Comparison of ENCODE assay signal across 8 cellular contexts in genomic region chr19:46471778-46472543, GRCh38. TPM values are rescaled to one million over a fixed set of nuclear protein-coding genes. Genes with fewer than 3 reads are reported as not detected.
DNase-seq lines count a peak whose midpoint lies in the region; ATAC-seq, FAIRE-seq and TF ChIP-seq lines count a peak whose summit lies in the region.

No MANE protein-coding gene starts in this region.

- no peak overlapping the region for H3K4me3 Mint-ChIP-seq in activated CD8-positive, alpha-beta memory T cell treated with anti-CD3 and anti-CD28 coated beads, Interleukin-2, amount 10 ng/mL, durations not matched to agents 7 days and 5 days

- in situ Hi-C loops in K562 (cut with MboI), result no loop called here

- WGBS in K562 (ENCODE audit: insufficient coverage, low coverage, missing lambda C conversion rate), result 21% methylated on average over 11 of the region's 15 CpGs
- 55% methylated on average over 15 of the region's 15 CpGs for WGBS in smooth muscle cell (ENCODE audit: low lambda C conversion rate)

- peak; percentile 83 for FAIRE-seq in K562 (lab: Jason Lieb, UNC)

- H3K79me2 ChIP-seq in K562 (ENCODE audit: control insufficient read depth, insufficient read depth, low read length) (peaks cover 12% of the 10 kb centered on the region), smooth muscle cell (ENCODE audit: low read depth) (no peaks in the 10 kb centered on the region)

- H3K4me3 ChIP-seq in HFF-Myc (replicated peaks; ENCODE audit: low read depth, low read length) (peak overlapping the region; percentile 49), K562 (peak overlapping the region; percentile 74), iPS-20b (ENCODE audit: low read length) (peak overlapping the region; percentile 93), smooth muscle cell (peak overlapping the region; percentile 59)

- no TSS peak for BruUV-seq in K562 (replicated peaks; lab: Mats Ljungman, UMichigan)

- H3K4me1 Mint-ChIP-seq in activated CD8-positive, alpha-beta memory T cell treated with anti-CD3 and anti-CD28 coated beads, Interleukin-2, amount 10 ng/mL, durations not matched to agents 7 days and 5 days, result peaks cover 5% of the 10 kb centered on the region

- TF ChIP-seq EP300 in K562 (IDR thresholded peaks at IDR 0.05; ENCODE audit: low read length), result peak; percentile 37; the same call in 1 of the 2 replicates

- no peak for DNase-seq in HFF-Myc (ENCODE audit: extremely low read depth, low read depth)
- DNase-seq in K562 (ENCODE audit: extremely low read depth in 1 of 4, low spot score in 3 of 4), result peak in 1 of 4 experiments; percentile 29
- DNase-seq in smooth muscle cell (lab: John Stamatoyannopoulos, UW; ENCODE audit: unreplicated experiment), result no peak
- DNase-seq in activated CD8-positive, alpha-beta memory T cell treated with anti-CD3 and anti-CD28 coated beads, Interleukin-2, amount 10 ng/mL, durations not matched to agents 7 days and 5 days, result no peak
- no peak for DNase-seq in NCI-H2196 treated with DMSO at 0.1 percent for 48 hours (lab: John Stamatoyannopoulos, UW; ENCODE audit: unreplicated experiment)
- DNase-seq in UCSD-AML1 (lab: John Stamatoyannopoulos, UW; ENCODE audit: unreplicated experiment), result no peak
- no peak for DNase-seq in NCI-H128 (lab: John Stamatoyannopoulos, UW; ENCODE audit: unreplicated experiment)

- CTCF ChIA-PET in K562 (lab: Yijun Ruan, JAX; ENCODE audit: low intra/inter-chr PET ratio), result interaction anchor here (0.6 to 0.7 kb wide), 2 partner anchors 20 to 82 kb away, joined by 3 read pairs; no protein-coding TSS in a partner anchor
- CTCF ChIA-PET in activated CD8-positive, alpha-beta memory T cell treated with anti-CD3 and anti-CD28 coated beads, Interleukin-2, amount 10 ng/mL, durations not matched to agents 7 days and 5 days (lab: Charles Lee), result interaction anchor here (2.2 kb wide), 1 partner anchor 69 kb away, joined by 7 read pairs; no protein-coding TSS in a partner anchor

- H3K36me3 ChIP-seq in K562 (ENCODE audit: control insufficient read depth, insufficient read depth, low read length), result peaks cover 21% of the 10 kb centered on the region; the same call in 1 of the 3 replicates
- H3K36me3 ChIP-seq in iPS-20b (ENCODE audit: insufficient read depth, low read depth, low read length), result peaks cover 23% of the 10 kb centered on the region
- no peaks in the 10 kb centered on the region for H3K36me3 ChIP-seq in smooth muscle cell (ENCODE audit: low read depth)

- TF ChIP-seq RAD21 in K562 (CRISPR knock-in tag; conservative IDR thresholded peaks at IDR 0.05 in 1 of 2, IDR thresholded peaks at IDR 0.05 in 1 of 2), result no peak

- peaks cover 4 to 18% of the 10 kb centered on the region in 2 experiments; a peak in 4 of 5 replicates for H3K27me3 ChIP-seq in K562 (ENCODE audit: control insufficient read depth in 2 of 2, insufficient read depth in 2 of 2, low read length in 2 of 2)
- H3K27me3 ChIP-seq in iPS-20b (ENCODE audit: insufficient read depth, low read length), result peaks cover 6% of the 10 kb centered on the region; the same call in 1 of the 2 replicates
- no peaks in the 10 kb centered on the region for H3K27me3 ChIP-seq in smooth muscle cell (ENCODE audit: low read depth)

- H4K20me1 ChIP-seq in K562 (replicated peaks; ENCODE audit: control insufficient read depth, insufficient read depth, low read length) (no peaks in the 10 kb centered on the region), smooth muscle cell (ENCODE audit: low read depth) (no peaks in the 10 kb centered on the region)

- no peak overlapping the region for H3K27ac Mint-ChIP-seq in activated CD8-positive, alpha-beta memory T cell treated with anti-CD3 and anti-CD28 coated beads, Interleukin-2, amount 10 ng/mL, durations not matched to agents 7 days and 5 days

- no peak for TF ChIP-seq CTCF in HFF-Myc (IDR thresholded peaks at IDR 0.05; ENCODE audit: low read depth, low read length, missing control alignments)
- TF ChIP-seq CTCF in K562 (IDR thresholded peaks at IDR 0.05 in 2 of 3, conservative IDR thresholded peaks at IDR 0.05 in 1 of 3; ENCODE audit: insufficient read depth in 2 of 3, low read depth in 1 of 3, low read length in 3 of 3), result no peak
- TF ChIP-seq CTCF in smooth muscle cell (IDR thresholded peaks at IDR 0.05; ENCODE audit: borderline replicate concordance, insufficient read depth, poor library complexity, severe bottlenecking), result no peak

- H3K9me3 Mint-ChIP-seq in activated CD8-positive, alpha-beta memory T cell treated with anti-CD3 and anti-CD28 coated beads, Interleukin-2, amount 10 ng/mL, durations not matched to agents 7 days and 5 days (ENCODE audit: low read depth), result no peaks in the 10 kb centered on the region

- no peaks in the 10 kb centered on the region for H3K9me3 ChIP-seq in K562 (replicated peaks; ENCODE audit: control insufficient read depth, insufficient read depth, low read depth, low read length)
- no peaks in the 10 kb centered on the region for H3K9me3 ChIP-seq in iPS-20b (ENCODE audit: insufficient read depth, low read depth, low read length)
- H3K9me3 ChIP-seq in smooth muscle cell (replicated peaks; ENCODE audit: low read depth), result no peaks in the 10 kb centered on the region

- intact Hi-C loops in K562 (cut with micrococcal nuclease), result no loop called here

- H3K27ac ChIP-seq in K562 (ENCODE audit: extremely low read depth, low read depth, low read length) (peak overlapping the region; percentile 70; the same call in 2 of the 3 replicates), iPS-20b (ENCODE audit: low read length) (no peak overlapping the region), smooth muscle cell (ENCODE audit: low read depth) (no peak overlapping the region)

- H2AFZ ChIP-seq in K562 (ENCODE audit: low read depth, low read length) (peak overlapping the region; percentile 81), smooth muscle cell (ENCODE audit: low read depth) (peak overlapping the region; percentile 80)

- POLR2A ChIA-PET in K562 (lab: Yijun Ruan, JAX), result interaction anchor here (1.0 kb wide), 1 partner anchor 70 kb away, joined by 3 read pairs; no protein-coding TSS in a partner anchor

- no peaks in the 10 kb centered on the region for H3K36me3 Mint-ChIP-seq in activated CD8-positive, alpha-beta memory T cell treated with anti-CD3 and anti-CD28 coated beads, Interleukin-2, amount 10 ng/mL, durations not matched to agents 7 days and 5 days

- peak; percentile 53 for ATAC-seq in K562
- no peak for ATAC-seq in activated CD8-positive, alpha-beta memory T cell treated with anti-CD3 and anti-CD28 coated beads, Interleukin-2, amount 10 ng/mL, durations not matched to agents 7 days and 5 days

- no peak for TF ChIP-seq POLR2A in K562 (conservative IDR thresholded peaks at IDR 0.05)

- H3K9ac ChIP-seq in K562 (ENCODE audit: insufficient read depth in 1 of 2, low read depth in 2 of 2, low read length in 2 of 2), result peak overlapping the region; percentile 84 to 90
- H3K9ac ChIP-seq in iPS-20b (ENCODE audit: low read depth, low read length), result peak overlapping the region; percentile 34; the same call in 1 of the 2 replicates
- H3K9ac ChIP-seq in smooth muscle cell (ENCODE audit: low read depth), result no peak overlapping the region

- H3K9me1 ChIP-seq in K562 (ENCODE audit: control insufficient read depth, insufficient read depth, low read length), result no peaks in the 10 kb centered on the region

- H3K27me3 Mint-ChIP-seq in activated CD8-positive, alpha-beta memory T cell treated with anti-CD3 and anti-CD28 coated beads, Interleukin-2, amount 10 ng/mL, durations not matched to agents 7 days and 5 days, result peaks cover 62% of the 10 kb centered on the region

- H3F3A ChIP-seq in smooth muscle cell (ENCODE audit: low read depth), result no peaks in the 10 kb centered on the region

- H3K4me1 ChIP-seq in K562 (replicated peaks in 1 of 2; ENCODE audit: control insufficient read depth in 2 of 2, insufficient read depth in 2 of 2, low read length in 2 of 2) (peaks cover 2 to 22% of the 10 kb centered on the region in 2 experiments; a peak in 3 of 5 replicates), iPS-20b (ENCODE audit: insufficient read depth, low read length) (no peaks in the 10 kb centered on the region; the same call in 1 of the 2 replicates), smooth muscle cell (ENCODE audit: low read depth) (peaks cover 13% of the 10 kb centered on the region)

- peak overlapping the region; percentile 93 for H3K4me2 ChIP-seq in K562 (ENCODE audit: insufficient read depth, low read length)
- peak overlapping the region; percentile 92 for H3K4me2 ChIP-seq in smooth muscle cell

RNA-seq across cellular contexts. Expression of gene PNMA8A, which starts 0.6 kb away (rescaled TPM):
- 11.8 and 15.0 TPM in 2 replicates for total RNA-seq in K562 (2011; cell fraction: chromatin; rRNA removed; ENCODE audit: low replicate concordance)
- total RNA-seq in K562 (2011; cell fraction: nucleolus; rRNA removed), result 9.9 and 10.7 TPM in 2 replicates
- 13.3 and 16.0 TPM in 2 replicates for total RNA-seq in K562 (2011; cell fraction: nucleoplasm; rRNA removed)
- total RNA-seq in K562 (2014; rRNA removed) (13.3 and 16.6 TPM in 2 replicates), K562 (2014; rRNA removed; fragmentation: Illumina TruSeq; extraction: Trizol) (18.4 and 19.5 TPM in 2 replicates), K562 (2015; rRNA removed; fragmentation: Illumina TruSeq; extraction: Trizol) (18.3 and 18.6 TPM in 2 replicates), K562 (2021) (14.9 and 16.3 TPM in 2 replicates), smooth muscle cell (6.5 and 16.4 TPM in 2 replicates)
- polyA plus RNA-seq in K562 (2011; rRNA removed) (20.1 and 23.8 TPM in 2 replicates), K562 (2014; fragmentation: Illumina TruSeq; extraction: Trizol) (17.8 and 18.5 TPM in 2 replicates), K562 (2014; fragmentation: Nextera tagmentation; extraction: Ambion mirVana) (1 to 10 TPM; 6.6 to 7.2 TPM), K562 (2014; rRNA removed) (13.2 and 16.7 TPM in 2 replicates), smooth muscle cell (3.6 and 5.9 TPM in 2 replicates)
- polyA plus RNA-seq in K562 (2011; cell fraction: cytosol; rRNA removed), result 9.2 and 16.4 TPM in 2 replicates
- polyA plus RNA-seq in K562 (2011; cell fraction: nucleus; rRNA removed), result 5.4 and 6.0 TPM in 2 replicates
- 14.2 and 18.1 TPM in 2 replicates for polyA plus RNA-seq in K562 (2012)
- 12.6 and 14.7 TPM in 2 replicates for polyA minus RNA-seq in K562 (2011; rRNA and poly(A)+ RNA removed)
- polyA minus RNA-seq in K562 (2011; cell fraction: cytosol; rRNA and poly(A)+ RNA removed), result 7.6 and 8.3 TPM in 2 replicates
- 2.0 and 4.9 TPM in 2 replicates for polyA minus RNA-seq in K562 (2011; cell fraction: nucleus; rRNA and poly(A)+ RNA removed)
- under 1 TPM; 0.29 to 0.63 TPM for total RNA-seq in activated CD8-positive, alpha-beta memory T cell treated with anti-CD3 and anti-CD28 coated beads, Interleukin-2, amount 10 ng/mL, durations not matched to agents 7 days and 5 days

RNA-seq across cellular contexts. Expression of gene PNMA8B, which starts 23.7 kb away (rescaled TPM):
- not detected in 2 replicates for total RNA-seq in K562 (2011; cell fraction: chromatin; rRNA removed; ENCODE audit: low replicate concordance)
- total RNA-seq in K562 (2011; cell fraction: nucleolus; rRNA removed), result not detected in 2 replicates
- not detected in 2 replicates for total RNA-seq in K562 (2011; cell fraction: nucleoplasm; rRNA removed)
- total RNA-seq in K562 (2014; rRNA removed) (0.04 TPM in 1 of 2 replicates, not detected in the other), K562 (2014; rRNA removed; fragmentation: Illumina TruSeq; extraction: Trizol) (not detected in 2 replicates), K562 (2015; rRNA removed; fragmentation: Illumina TruSeq; extraction: Trizol) (not detected in 2 replicates), K562 (2021) (0.02 TPM in 1 of 2 replicates, not detected in the other), smooth muscle cell (0.49 and 1.0 TPM in 2 replicates)
- polyA plus RNA-seq in K562 (2011; rRNA removed) (not detected in 2 replicates), K562 (2014; fragmentation: Illumina TruSeq; extraction: Trizol) (not detected in 2 replicates), K562 (2014; fragmentation: Nextera tagmentation; extraction: Ambion mirVana) (not detected), K562 (2014; rRNA removed) (not detected in 2 replicates), smooth muscle cell (1.2 TPM in 2 replicates)
- polyA plus RNA-seq in K562 (2011; cell fraction: cytosol; rRNA removed), result 0.01 TPM in 1 of 2 replicates, not detected in the other
- polyA plus RNA-seq in K562 (2011; cell fraction: nucleus; rRNA removed), result not detected in 2 replicates
- polyA plus RNA-seq in K562 (2012), result not detected in 2 replicates
- not detected in 2 replicates for polyA minus RNA-seq in K562 (2011; rRNA and poly(A)+ RNA removed)
- polyA minus RNA-seq in K562 (2011; cell fraction: cytosol; rRNA and poly(A)+ RNA removed), result not detected in 2 replicates
- polyA minus RNA-seq in K562 (2011; cell fraction: nucleus; rRNA and poly(A)+ RNA removed), result not detected in 2 replicates
- not detected for total RNA-seq in activated CD8-positive, alpha-beta memory T cell treated with anti-CD3 and anti-CD28 coated beads, Interleukin-2, amount 10 ng/mL, durations not matched to agents 7 days and 5 days

RNA-seq across cellular contexts. Expression of gene PNMA8C, which starts 43.2 kb away (rescaled TPM):
- total RNA-seq in K562 (2011; cell fraction: chromatin; rRNA removed; ENCODE audit: low replicate concordance), result 0.12 TPM in 1 of 2 replicates, not detected in the other
- total RNA-seq in K562 (2011; cell fraction: nucleolus; rRNA removed), result not detected in 2 replicates
- total RNA-seq in K562 (2011; cell fraction: nucleoplasm; rRNA removed), result not detected in 2 replicates
- total RNA-seq in K562 (2014; rRNA removed) (0.04 and 0.05 TPM in 2 replicates), K562 (2014; rRNA removed; fragmentation: Illumina TruSeq; extraction: Trizol) (not detected in 2 replicates), K562 (2015; rRNA removed; fragmentation: Illumina TruSeq; extraction: Trizol) (0.04 TPM in 1 of 2 replicates, not detected in the other), K562 (2021) (0.04 TPM in 1 of 2 replicates, not detected in the other), smooth muscle cell (not detected in 2 replicates)
- polyA plus RNA-seq in K562 (2011; rRNA removed) (0.01 TPM in 1 of 2 replicates, not detected in the other), K562 (2014; fragmentation: Illumina TruSeq; extraction: Trizol) (not detected in 2 replicates), K562 (2014; fragmentation: Nextera tagmentation; extraction: Ambion mirVana) (not detected), K562 (2014; rRNA removed) (0.05 TPM in 1 of 2 replicates, not detected in the other), smooth muscle cell (not detected in 2 replicates)
- 0.01 TPM in 2 replicates for polyA plus RNA-seq in K562 (2011; cell fraction: cytosol; rRNA removed)
- polyA plus RNA-seq in K562 (2011; cell fraction: nucleus; rRNA removed), result 0.03 TPM in 1 of 2 replicates, not detected in the other
- polyA plus RNA-seq in K562 (2012), result 0.03 and 0.05 TPM in 2 replicates
- polyA minus RNA-seq in K562 (2011; rRNA and poly(A)+ RNA removed), result not detected in 2 replicates
- polyA minus RNA-seq in K562 (2011; cell fraction: cytosol; rRNA and poly(A)+ RNA removed), result not detected in 2 replicates
- polyA minus RNA-seq in K562 (2011; cell fraction: nucleus; rRNA and poly(A)+ RNA removed), result 0.11 TPM in 1 of 2 replicates, not detected in the other
- not detected for total RNA-seq in activated CD8-positive, alpha-beta memory T cell treated with anti-CD3 and anti-CD28 coated beads, Interleukin-2, amount 10 ng/mL, durations not matched to agents 7 days and 5 days

RNA-seq across cellular contexts. Expression of gene CCDC8, which starts 58.6 kb away (rescaled TPM):
- 10.0 and 21.6 TPM in 2 replicates for total RNA-seq in K562 (2011; cell fraction: chromatin; rRNA removed; ENCODE audit: low replicate concordance)
- 20.5 and 23.5 TPM in 2 replicates for total RNA-seq in K562 (2011; cell fraction: nucleolus; rRNA removed)
- total RNA-seq in K562 (2011; cell fraction: nucleoplasm; rRNA removed), result 15.2 and 15.6 TPM in 2 replicates
- 30.8 and 32.4 TPM in 2 replicates for total RNA-seq in K562 (2014; rRNA removed)
- 6.6 and 9.7 TPM in 2 replicates for total RNA-seq in K562 (2014; rRNA removed; fragmentation: Illumina TruSeq; extraction: Trizol)
- total RNA-seq in K562 (2015; rRNA removed; fragmentation: Illumina TruSeq; extraction: Trizol), result 21.6 and 22.3 TPM in 2 replicates
- total RNA-seq in K562 (2021), result 21.9 and 22.5 TPM in 2 replicates
- polyA plus RNA-seq in K562 (2011; rRNA removed), result 8.0 and 9.1 TPM in 2 replicates
- 7.9 and 13.0 TPM in 2 replicates for polyA plus RNA-seq in K562 (2011; cell fraction: cytosol; rRNA removed)
- polyA plus RNA-seq in K562 (2011; cell fraction: nucleus; rRNA removed), result 6.3 and 8.5 TPM in 2 replicates
- 13.6 and 17.1 TPM in 2 replicates for polyA plus RNA-seq in K562 (2012)
- polyA plus RNA-seq in K562 (2014; fragmentation: Illumina TruSeq; extraction: Trizol), result 15.6 and 17.8 TPM in 2 replicates
- 1 to 10 TPM in 1 of 2 experiments, under 1 TPM in 1; 0.68 to 1.5 TPM for polyA plus RNA-seq in K562 (2014; fragmentation: Nextera tagmentation; extraction: Ambion mirVana)
- polyA plus RNA-seq in K562 (2014; rRNA removed), result 19.9 and 20.8 TPM in 2 replicates
- polyA minus RNA-seq in K562 (2011; rRNA and poly(A)+ RNA removed), result 6.3 and 7.7 TPM in 2 replicates
- polyA minus RNA-seq in K562 (2011; cell fraction: cytosol; rRNA and poly(A)+ RNA removed), result 9.2 and 11.5 TPM in 2 replicates
- 6.5 and 12.2 TPM in 2 replicates for polyA minus RNA-seq in K562 (2011; cell fraction: nucleus; rRNA and poly(A)+ RNA removed)
- total RNA-seq in smooth muscle cell, result 17.9 and 19.4 TPM in 2 replicates
- polyA plus RNA-seq in smooth muscle cell, result 44.5 and 53.9 TPM in 2 replicates
- total RNA-seq in activated CD8-positive, alpha-beta memory T cell treated with anti-CD3 and anti-CD28 coated beads, Interleukin-2, amount 10 ng/mL, durations not matched to agents 7 days and 5 days, result not detected
